In the genomic region with DNA sequence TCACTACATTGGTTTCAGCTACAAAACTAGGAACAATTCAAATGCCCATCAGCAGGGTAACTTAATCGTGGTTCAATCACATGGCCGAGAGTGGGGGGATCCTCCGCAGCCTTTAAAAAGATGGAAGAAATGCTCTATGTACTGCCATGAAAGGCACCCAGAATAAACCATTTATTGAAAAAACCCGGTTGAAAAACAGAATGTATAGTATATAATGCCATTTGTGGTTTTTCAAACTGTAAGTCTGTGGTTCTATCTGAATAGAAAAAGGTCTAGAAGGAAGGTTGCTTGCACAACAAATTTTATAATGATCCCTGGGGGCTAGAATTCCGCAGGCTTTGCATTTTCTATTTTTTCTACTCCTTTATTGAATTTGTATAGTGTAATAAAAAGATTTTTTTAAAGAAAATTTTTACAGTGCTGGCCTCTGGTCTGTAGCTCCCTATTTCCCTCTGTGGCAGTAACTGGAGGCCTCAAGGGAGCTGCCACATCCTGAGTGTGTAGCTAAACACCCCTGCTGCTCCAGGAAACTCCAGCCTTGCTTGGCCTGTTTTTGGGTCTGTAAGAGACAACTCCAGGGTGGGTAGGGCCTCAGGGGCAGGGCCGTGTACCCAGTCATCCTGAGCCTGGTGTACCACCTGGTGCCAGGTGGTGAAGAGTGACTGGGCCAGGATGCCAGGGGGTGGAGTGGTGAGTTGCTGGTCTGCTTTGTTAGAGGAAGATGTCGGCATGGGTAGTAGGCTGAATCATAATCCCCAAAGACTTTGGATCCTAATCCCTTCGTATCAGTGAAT, we compare ENCODE assay signal across 21 cellular contexts. TPM values are rescaled to one million over a fixed set of nuclear protein-coding genes. Genes with fewer than 3 reads are reported as not detected.
DNase-seq lines count a peak whose midpoint lies in the region; ATAC-seq, FAIRE-seq and TF ChIP-seq lines count a peak whose summit lies in the region.
"Had no signal": no experiment of that assay in that cellular context is flagged by ENCODE, and none has a peak within 500 bp of the region (broad histone marks: within the 10 kb centered on the region; RNA-seq: fewer than 3 reads in every experiment).

No MANE protein-coding gene starts in this region.

- peaks cover 80% of the 10 kb centered on the region for H3K4me1 ChIP-seq in Loucy (ENCODE audit: insufficient read depth, low read length, poor library complexity, severe bottlenecking)
- H3K4me1 ChIP-seq in GM12878 (ENCODE audit: control insufficient read depth, insufficient read depth, low read length), result peaks cover 27% of the 10 kb centered on the region
- no peaks in the 10 kb centered on the region for H3K4me1 ChIP-seq in neural progenitor cell

- no peaks in the 10 kb centered on the region for H3K36me3 ChIP-seq in Loucy (ENCODE audit: insufficient read depth, low read length)
- H3K36me3 ChIP-seq in GM12878 (ENCODE audit: control insufficient read depth in 2 of 2, insufficient read depth in 2 of 2, low read length in 1 of 2), result no peaks in the 10 kb centered on the region
- H3K36me3 ChIP-seq in neural progenitor cell, result no peaks in the 10 kb centered on the region
- H3K36me3 ChIP-seq: thyroid gland had no signal

- H3K27me3 Mint-ChIP-seq in CD14-positive monocyte (ENCODE audit: low read depth in 3 of 3) (peaks cover 4 to 11% (median 8%) of the 10 kb centered on the region in 3 donors), neural progenitor cell (ENCODE audit: insufficient read depth, low read depth) (peaks cover 7% of the 10 kb centered on the region)

- RAD21 ChIA-PET in GM12878 (lab: Charles Lee; ENCODE audit: unreplicated experiment), result interaction anchor here (1.2 kb wide), 1 partner anchor 168 kb away, joined by 3 read pairs; no protein-coding TSS in a partner anchor

- ATAC-seq in GM12878, result no peak
- no peak for ATAC-seq in GM18505 (IDR thresholded peaks at IDR 0.05; ENCODE audit: unreplicated experiment)
- ATAC-seq in GM21390 (IDR thresholded peaks at IDR 0.05; ENCODE audit: unreplicated experiment), result no peak
- ATAC-seq: left ventricle myocardium superior had no signal

- intact Hi-C loops in CD14-positive monocyte (cut with micrococcal nuclease) (no loop called here), GM12878 (cut with micrococcal nuclease; ENCODE audit: unreplicated experiment) (no loop called here)

- 72% methylated on average over 8 of the region's 8 CpGs for WGBS in GM12878 (ENCODE audit: insufficient coverage, insufficient replicate concordance, low lambda C conversion rate, missing lambda C conversion rate)

- H4K20me1 ChIP-seq in Loucy (ENCODE audit: insufficient read depth, low read length, poor library complexity, severe bottlenecking) (no peaks in the 10 kb centered on the region), GM12878 (ENCODE audit: control insufficient read depth, insufficient read depth) (no peaks in the 10 kb centered on the region), neural progenitor cell (ENCODE audit: low read depth) (no peaks in the 10 kb centered on the region)

- H3K4me2 ChIP-seq in Loucy (ENCODE audit: low read depth, low read length, poor library complexity, severe bottlenecking) (peak overlapping the region; percentile 69), GM12878 (ENCODE audit: control insufficient read depth, insufficient read depth) (peak overlapping the region; percentile 82), neural progenitor cell (no peak overlapping the region)

- no peaks in the 10 kb centered on the region for H3K79me2 ChIP-seq in Loucy (ENCODE audit: insufficient read depth, low read length)
- no peaks in the 10 kb centered on the region for H3K79me2 ChIP-seq in GM12878 (ENCODE audit: control insufficient read depth, insufficient read depth, low read length)
- no peaks in the 10 kb centered on the region for H3K79me2 ChIP-seq in neural progenitor cell (ENCODE audit: low read depth)

- no TSS peak for BruUV-seq in GM12878 (replicated peaks; lab: Mats Ljungman, UMichigan)

- H3F3A ChIP-seq in Loucy (ENCODE audit: low read depth), result peaks cover 24% of the 10 kb centered on the region
- no peaks in the 10 kb centered on the region for H3F3A ChIP-seq in neural progenitor cell (ENCODE audit: low read depth)

- H2AFZ ChIP-seq in Loucy (ENCODE audit: low read length) (no peak overlapping the region; the same call in 1 of the 2 replicates), GM12878 (ENCODE audit: control insufficient read depth, low read depth, low read length) (peak overlapping the region; percentile 6; the same call in 1 of the 2 replicates), neural progenitor cell (replicated peaks) (peak overlapping the region; percentile 53)

- SMC1A ChIA-PET in GM12878 (lab: Charles Lee; ENCODE audit: uncharacterized antibody, unreplicated experiment), result interaction anchor here (0.6 to 2.6 kb wide), 5 partner anchors 10 to 169 kb away, joined by 3 to 10 read pairs (median 3); a partner anchor contains a TSS

- in situ Hi-C loops in GM12878 (cut with MboI), result no loop called here

- TF ChIP-seq EP300 in GM12878 (IDR thresholded peaks at IDR 0.05; ENCODE audit: borderline replicate concordance in 1 of 2, control insufficient read depth in 1 of 2, low read depth in 2 of 2, low read length in 2 of 2), result no peak

- H3K9me3 Mint-ChIP-seq in CD14-positive monocyte (peaks cover 2 to 10% (median 7%) of the 10 kb centered on the region in 7 donors), neural progenitor cell (peaks cover 22% of the 10 kb centered on the region)

- TF ChIP-seq CTCF in CD14-positive monocyte (IDR thresholded peaks at IDR 0.05) (no peak), Loucy (conservative IDR thresholded peaks at IDR 0.05; ENCODE audit: low read length) (no peak), GM12878 (IDR thresholded peaks at IDR 0.05 in 2 of 3, conservative IDR thresholded peaks at IDR 0.05 in 1 of 3; ENCODE audit: control insufficient read depth in 2 of 3, extremely low read depth in 1 of 3, insufficient read depth in 1 of 3, low read depth in 3 of 3, low read length in 3 of 3) (no peak), neural progenitor cell (IDR thresholded peaks at IDR 0.05) (no peak)

- CTCF ChIA-PET in GM12878 (lab: Yijun Ruan, JAX), result interaction anchor here (1.2 to 3.7 kb wide), 3 partner anchors 24 to 169 kb away, joined by 3 to 17 read pairs (median 4); a partner anchor contains a TSS

- H3K9ac ChIP-seq in Loucy (ENCODE audit: low read depth, low read length, poor library complexity, severe bottlenecking) (peak overlapping the region; percentile 85), GM12878 (ENCODE audit: control insufficient read depth, insufficient read depth, low read length) (no peak overlapping the region), neural progenitor cell (no peak overlapping the region)

- H3K9me3 ChIP-seq in Loucy (ENCODE audit: insufficient read depth, low read depth, low read length), result 0 out of 2 replicates have a peak, but pooled peaks cover 3% of the 10 kb centered on the region
- peaks cover 7% of the 10 kb centered on the region; the same call in 2 of the 3 replicates for H3K9me3 ChIP-seq in GM12878 (replicated peaks; ENCODE audit: control insufficient read depth, insufficient read depth, low read length)
- H3K9me3 ChIP-seq in neural progenitor cell (ENCODE audit: low read depth), result no peaks in the 10 kb centered on the region
- H3K9me3 ChIP-seq: thyroid gland had no signal

- DNase-seq in CD14-positive monocyte (ENCODE audit: low spot score), result no peak
- no peak for DNase-seq in GM12878 (ENCODE audit: low read depth, low spot score)
- no peak for DNase-seq in neural progenitor cell (ENCODE audit: low spot score)
- no peak for DNase-seq in NCI-H1694 treated with DMSO at 0.1 percent for 48 hours (lab: John Stamatoyannopoulos, UW)
- no peak for DNase-seq in mesenteric fat pad (ENCODE audit: low spot score)
- DNase-seq: activated CD4-positive, CD25-positive, alpha-beta regulatory T cell; activated CD8-positive, alpha-beta memory T cell treated with anti-CD3 and anti-CD28 coated beads, Interleukin-2, amount 50 U/mL, for 48 hours; activated naive CD4-positive, alpha-beta T cell treated with Interleukin-2 at 50 U/mL for 16 hours; left ventricle myocardium superior; SHP77 treated with DMSO at 0.1 percent for 48 hours; stimulated activated CD4-positive, alpha-beta T cell treated with anti-CD3 and anti-CD28 coated beads, Interleukin-4, amount 100 ng/mL, for 1 hour; thyroid gland had no signal

- H3K4me1 Mint-ChIP-seq in CD14-positive monocyte (peaks cover 69% of the 10 kb centered on the region), neural progenitor cell (peaks cover 39% of the 10 kb centered on the region)

- peak overlapping the region; percentile 57 for H3K27ac ChIP-seq in GM12878 (ENCODE audit: control insufficient read depth, insufficient read depth)
- no peak overlapping the region for H3K27ac ChIP-seq in neural progenitor cell
- H3K27ac ChIP-seq: thyroid gland had no signal

- peak overlapping the region in 6 of 7 donors; percentile 25 to 94 (median 87) for H3K27ac Mint-ChIP-seq in CD14-positive monocyte
- peak overlapping the region; percentile 72 for H3K27ac Mint-ChIP-seq in neural progenitor cell
- H3K27ac Mint-ChIP-seq: T-helper 1 cell treated with Interleukin-12 subunit alpha and Interleukin-12 subunit beta and Interleukin-4 antibody, amounts not matched to agents 30 μg/mL and 1 μg/mL, for 36 hours had no signal

- FAIRE-seq in GM12878 (lab: Jason Lieb, UNC), result no peak
- FAIRE-seq: H54 had no signal

- TF ChIP-seq POLR2A in GM12878 (IDR thresholded peaks at IDR 0.05; ENCODE audit: low read depth, low read length) (no peak), GM18505 (IDR thresholded peaks at IDR 0.05; ENCODE audit: borderline replicate concordance, extremely low read depth, insufficient read depth, insufficient read length) (no peak)

- H3K27me3 ChIP-seq in Loucy (ENCODE audit: insufficient read depth, low read length, poor library complexity, severe bottlenecking) (no peaks in the 10 kb centered on the region), GM12878 (replicated peaks in 1 of 2; ENCODE audit: control insufficient read depth in 2 of 2, insufficient read depth in 2 of 2, low read length in 1 of 2) (no peaks in the 10 kb centered on the region), neural progenitor cell (no peaks in the 10 kb centered on the region)
- H3K27me3 ChIP-seq: thyroid gland had no signal

- H3K4me3 ChIP-seq in Loucy (ENCODE audit: low read length, poor library complexity, severe bottlenecking) (peak overlapping the region; percentile 49), GM12878 (peak overlapping the region; percentile 31; the same call in 1 of the 2 replicates), neural progenitor cell (no peak overlapping the region)
- H3K4me3 ChIP-seq: thyroid gland had no signal

- H3K36me3 Mint-ChIP-seq in CD14-positive monocyte (peaks cover 0 to 5% of the 10 kb centered on the region in 2 donors), neural progenitor cell (peaks cover 7% of the 10 kb centered on the region)

- TF ChIP-seq RAD21 in GM12878 (IDR thresholded peaks at IDR 0.05; ENCODE audit: insufficient read depth, low read depth, low read length), result no peak

- H3K4me3 Mint-ChIP-seq in CD14-positive monocyte (no peak overlapping the region), neural progenitor cell (peak overlapping the region; percentile 57)
- H3K4me3 Mint-ChIP-seq: T-helper 1 cell treated with Interleukin-12 subunit alpha and Interleukin-12 subunit beta and Interleukin-4 antibody, amounts not matched to agents 30 μg/mL and 1 μg/mL, for 36 hours had no signal

- POLR2A ChIA-PET in GM12878 (lab: Charles Lee), result interaction anchor here (2.1 kb wide), 1 partner anchor 170 kb away, joined by 5 read pairs; a partner anchor contains a TSS

- no peaks in the 10 kb centered on the region for H3K9me2 ChIP-seq in Loucy (replicated peaks; ENCODE audit: low read depth, low read length)

RNA-seq across cellular contexts. Expression of a gene that starts 51.5 kb away (rescaled TPM):
- polyA plus RNA-seq in CD14-positive monocyte (not detected), GM12878 (2011; rRNA removed) (not detected in 2 replicates), GM12878 (2014; fragmentation: Illumina TruSeq; extraction: Trizol) (not detected in 2 replicates), GM12878 (2014; fragmentation: Nextera tagmentation; extraction: Ambion mirVana) (not detected), GM12878 (2014; rRNA removed) (not detected in 2 replicates), GM12878 (2016; fragmentation: Nextera tagmentation; extraction: Ambion mirVana) (not detected)
- not detected in 2 replicates for total RNA-seq in GM12878 (2013; cell fraction: nucleolus; rRNA removed)
- total RNA-seq in GM12878 (2014; rRNA removed) (not detected in 2 replicates), GM12878 (2014; rRNA removed; fragmentation: Illumina TruSeq; extraction: Trizol) (not detected in 2 replicates), GM12878 (2021) (0.43 TPM in 1 of 2 replicates, not detected in the other), neural progenitor cell (ENCODE audit: low replicate concordance) (not detected in 2 replicates), mesenteric fat pad (0.58 TPM)
- polyA plus RNA-seq in GM12878 (2011; ENCODE audit: low read depth), result not detected
- 0.03 TPM in 1 of 2 replicates, not detected in the other for polyA plus RNA-seq in GM12878 (2011; cell fraction: cytosol; rRNA removed)
- polyA plus RNA-seq in GM12878 (2011; cell fraction: nucleus; rRNA removed), result 0.07 and 0.38 TPM in 2 replicates
- polyA plus RNA-seq in GM12878 (2012), result not detected in 2 replicates
- polyA minus RNA-seq in GM12878 (2011; rRNA and poly(A)+ RNA removed), result not detected in 2 replicates
- polyA minus RNA-seq in GM12878 (2011; cell fraction: cytosol; rRNA and poly(A)+ RNA removed), result not detected in 2 replicates
- polyA minus RNA-seq in GM12878 (2011; cell fraction: nucleus; rRNA and poly(A)+ RNA removed), result not detected in 2 replicates
- total RNA-seq: dermis microvascular lymphatic vessel endothelial cell, glomerular endothelial cell, left ventricle myocardium superior, LHCN-M2, skeletal muscle tissue, thyroid gland had no signal
